ENCODE assay signal across 1 cellular context in the genomic region with DNA sequence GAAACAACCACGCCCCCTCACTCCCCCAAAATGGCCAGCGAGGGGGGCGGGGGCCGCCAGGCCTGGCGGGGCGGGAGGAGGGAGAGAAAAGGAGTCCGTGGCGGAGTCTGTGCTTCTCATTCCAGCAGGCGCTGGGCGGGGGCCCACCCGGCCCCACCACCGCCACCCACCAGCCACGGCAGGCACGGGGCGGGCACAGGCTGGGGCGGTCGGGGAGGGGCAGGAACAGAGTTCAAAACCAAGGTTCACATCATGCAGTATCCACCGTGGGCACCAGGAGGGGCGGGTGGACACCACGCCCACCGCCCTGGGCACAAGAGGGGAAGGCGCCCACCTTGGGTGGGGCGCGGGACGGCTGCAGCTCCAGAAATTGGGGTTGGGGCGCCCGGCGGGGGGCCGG.
TF ChIP-seq lines count a peak whose summit lies in the region.

No MANE protein-coding gene starts in this region.

TF ChIP-seq in neural cell, 6 proteins besides CTCF, POLR2A, EP300 and RAD21 (continued from another document):
- no peak for TF ChIP-seq POLR2AphosphoS5 (IDR thresholded peaks at IDR 0.05)
